9 cellular contexts compared by ENCODE assay signal in the genomic region with DNA sequence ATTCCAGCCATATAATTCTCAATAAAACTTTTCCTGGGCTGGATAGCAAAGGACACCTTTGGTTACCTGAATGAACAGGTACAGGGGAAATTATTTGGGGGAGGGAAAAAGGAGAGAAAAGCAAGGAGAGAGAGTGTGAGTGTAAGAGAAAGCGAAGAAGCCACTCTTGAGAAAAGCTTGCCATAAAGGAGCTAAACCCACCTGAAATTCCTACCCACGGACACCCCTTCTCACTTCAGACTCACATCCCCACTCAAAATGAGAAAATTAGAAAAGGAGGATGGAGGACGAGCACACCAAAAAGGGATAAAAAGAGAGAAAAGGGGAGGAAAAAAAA. TPM values are rescaled to one million over a fixed set of nuclear protein-coding genes. Genes with fewer than 3 reads are reported as not detected.
DNase-seq lines count a peak whose midpoint lies in the region; ATAC-seq and TF ChIP-seq lines count a peak whose summit lies in the region.
"Had no signal": no experiment of that assay in that cellular context is flagged by ENCODE, and none has a peak within 500 bp of the region (broad histone marks: within the 10 kb centered on the region; RNA-seq: fewer than 3 reads in every experiment).

No MANE protein-coding gene starts in this region.

- no peaks in the 10 kb centered on the region for H3K36me3 ChIP-seq in cardiac muscle cell
- no peaks in the 10 kb centered on the region for H3K36me3 ChIP-seq in colonic mucosa
- peaks cover 0 to 15% of the 10 kb centered on the region in 2 donors for H3K36me3 ChIP-seq in muscle layer of duodenum (ENCODE audit: control insufficient read depth in 1 of 2, insufficient read depth in 2 of 2, low read length in 2 of 2)
- no peaks in the 10 kb centered on the region for H3K36me3 ChIP-seq in uterus

- no peak for TF ChIP-seq POLR2A in uterus (IDR thresholded peaks at IDR 0.05)

- DNase-seq in cardiac muscle cell (ENCODE audit: low read depth in 1 of 2, low spot score in 1 of 2) (no peak), Right ventricle myocardium inferior (ENCODE audit: missing footprints) (no peak), colonic mucosa (no peak), uterus (no peak), cortex of kidney (lab: John Stamatoyannopoulos, UW) (no peak), COLO829 (ENCODE audit: low spot score) (no peak), SKM-1 (lab: John Stamatoyannopoulos, UW; ENCODE audit: unreplicated experiment) (no peak)

- H3K4me3 ChIP-seq in cardiac muscle cell (peak overlapping the region; percentile 99), colonic mucosa (peak overlapping the region; percentile 17), muscle layer of duodenum (ENCODE audit: low read depth in 1 of 2, low read length in 2 of 2) (peak overlapping the region; percentile 78 to 92), uterus (peak overlapping the region; percentile 49 to 74)

- intact Hi-C loops in Right ventricle myocardium inferior (cut with DNase I) (loop anchor here (5.0 to 10.0 kb wide), 6 partner anchors 117 to 1395 kb away; no protein-coding TSS in a partner anchor), colonic mucosa (cut with DNase I) (no loop called here), uterus (cut with DNase I; ENCODE audit: low total_unique reads) (no loop called here)

- H3K27ac ChIP-seq in cardiac muscle cell (no peak overlapping the region), colonic mucosa (peak overlapping the region; percentile 72), muscle layer of duodenum (ENCODE audit: low read length) (peak overlapping the region; percentile 93), uterus (peak overlapping the region; percentile 95 to 97)

- H3K27me3 ChIP-seq in cardiac muscle cell: peaks cover 3% of the 10 kb centered on the region
- H3K27me3 ChIP-seq in colonic mucosa: peaks cover 41% of the 10 kb centered on the region
- H3K27me3 ChIP-seq in muscle layer of duodenum (ENCODE audit: low read depth, low read length): peaks cover 3% of the 10 kb centered on the region
- peaks cover 0 to 24% of the 10 kb centered on the region in 2 donors for H3K27me3 ChIP-seq in uterus

- peak overlapping the region; percentile 60 to 74 for H3K9ac ChIP-seq in colonic mucosa (ENCODE audit: low read depth in 2 of 2, low read length in 2 of 2)

- H3K4me1 ChIP-seq in cardiac muscle cell (ENCODE audit: low read depth): peaks cover 13% of the 10 kb centered on the region
- H3K4me1 ChIP-seq in colonic mucosa: no peaks in the 10 kb centered on the region
- H3K4me1 ChIP-seq in muscle layer of duodenum (ENCODE audit: control insufficient read depth in 1 of 2, insufficient read depth in 2 of 2, low read length in 2 of 2): peaks cover 0 to 25% of the 10 kb centered on the region in 2 donors
- no peaks in the 10 kb centered on the region for H3K4me1 ChIP-seq in uterus

- ATAC-seq in Right ventricle myocardium inferior: no peak
- ATAC-seq: stimulated activated naive CD8-positive, alpha-beta T cell treated with anti-CD3 and anti-CD28 coated beads, Interleukin-15, Interleukin-2, amounts not matched to agents 100 U/mL and 50 U/mL, for 24 hours had no signal

- TF ChIP-seq CTCF in cardiac muscle cell (IDR thresholded peaks at IDR 0.05; ENCODE audit: low read depth, low read length) (no peak), colonic mucosa (IDR thresholded peaks at IDR 0.05) (no peak), uterus (IDR thresholded peaks at IDR 0.05) (no peak)

- no peaks in the 10 kb centered on the region for H3K9me3 ChIP-seq in cardiac muscle cell (ENCODE audit: low read depth)
- H3K9me3 ChIP-seq in colonic mucosa: no peaks in the 10 kb centered on the region
- H3K9me3 ChIP-seq in muscle layer of duodenum (ENCODE audit: control insufficient read depth in 1 of 2, low read length in 2 of 2): no peaks in the 10 kb centered on the region
- no peaks in the 10 kb centered on the region for H3K9me3 ChIP-seq in uterus

RNA-seq across cellular contexts. Expression of a gene that starts 0.4 kb away (rescaled TPM):
- 27.0 and 41.2 TPM in 2 replicates for total RNA-seq in cardiac muscle cell
- polyA plus RNA-seq in cardiac muscle cell: 16.8 and 17.9 TPM in 2 replicates
- 89.0 TPM for total RNA-seq in Right ventricle myocardium inferior
- 10 to 100 TPM; 17.4 to 29.6 TPM for total RNA-seq in colonic mucosa
- total RNA-seq in uterus: 100 to 1,000 TPM in 3 of 4 donors, 10 to 100 TPM in 1; 35.9 to 177 (median 120) TPM

Comparison
In these comparisons a context has a peak if more than half of its experiments do, and no peak if none do; other contexts are left out.
1. H3K4me3 ChIP-seq: peak in every context shown above with its lines; median percentile 99 in cardiac muscle cell; 85 in muscle layer of duodenum; 62 in uterus; 17 in colonic mucosa.